Comparison of ENCODE assay signal across 11 cellular contexts in genomic region chr14:68608235-68608962, GRCh38.
A peak's percentile ranks its signal among the peaks of the same experiment; 100 is the strongest.
DNase-seq lines count a peak whose midpoint lies in the region; ATAC-seq, FAIRE-seq and TF ChIP-seq lines count a peak whose summit lies in the region.
"Had no signal": no experiment of that assay in that cellular context is flagged by ENCODE, and none has a peak within 500 bp of the region (broad histone marks: within the 10 kb centered on the region; RNA-seq: fewer than 3 reads in every experiment).

No MANE protein-coding gene starts in this region.

- peaks cover 68% of the 10 kb centered on the region for H3K4me1 ChIP-seq in hepatocyte (ENCODE audit: insufficient read depth)
- peaks cover 26% of the 10 kb centered on the region for H3K4me1 ChIP-seq in rectal smooth muscle tissue (ENCODE audit: control insufficient read depth, insufficient read depth, low read length)

- H3K4me1 Mint-ChIP-seq in glutamatergic neuron (ENCODE audit: low read depth, unreplicated experiment): peaks cover 5% of the 10 kb centered on the region

- no peak overlapping the region for H3K4me3 Mint-ChIP-seq in glutamatergic neuron (ENCODE audit: unreplicated experiment)
- H3K4me3 Mint-ChIP-seq: activated T-cell treated with anti-CD3 and anti-CD28 coated beads, Interleukin-2, amount 50 U/mL, for 24 hours had no signal

- no peak for ATAC-seq in HG03442 (IDR thresholded peaks at IDR 0.05; ENCODE audit: unreplicated experiment)
- ATAC-seq: K562 had no signal

- H3K4me3 ChIP-seq in SK-N-MC: no peak overlapping the region
- no peak overlapping the region for H3K4me3 ChIP-seq in hepatocyte
- no peak overlapping the region for H3K4me3 ChIP-seq in rectal smooth muscle tissue (ENCODE audit: low read length)
- H3K4me3 ChIP-seq: K562 had no signal

- no peak overlapping the region for H3K27ac Mint-ChIP-seq in glutamatergic neuron (ENCODE audit: unreplicated experiment)

- 81% methylated on average over 12 of the region's 12 CpGs for WGBS in hepatocyte (ENCODE audit: low lambda C conversion rate, missing lambda C conversion rate)

- TF ChIP-seq CTCF in hepatocyte (IDR thresholded peaks at IDR 0.05; ENCODE audit: poor library complexity) (no peak), glutamatergic neuron (IDR thresholded peaks at IDR 0.05; ENCODE audit: partially characterized antibody, unreplicated experiment) (no peak)

- H3K9ac ChIP-seq in SK-N-MC (ENCODE audit: insufficient read length) (peak overlapping the region; percentile 28), rectal smooth muscle tissue (ENCODE audit: low read length) (no peak overlapping the region)

- no peaks in the 10 kb centered on the region for H4K20me1 ChIP-seq in hepatocyte (ENCODE audit: insufficient read depth, poor library complexity, severe bottlenecking)

- peaks cover 3% of the 10 kb centered on the region; the same call in 1 of the 2 replicates for H3K9me3 ChIP-seq in SK-N-MC (ENCODE audit: low read depth, low read length)
- no peaks in the 10 kb centered on the region for H3K9me3 ChIP-seq in hepatocyte (ENCODE audit: low read depth)

- no peaks in the 10 kb centered on the region for H3K27me3 ChIP-seq in hepatocyte
- H3K27me3 ChIP-seq in rectal smooth muscle tissue (ENCODE audit: control insufficient read depth, insufficient read depth, low read length): no peaks in the 10 kb centered on the region

- H3K79me2 ChIP-seq in hepatocyte: no peaks in the 10 kb centered on the region

- no peak for TF ChIP-seq POLR2A in GM12891 (IDR thresholded peaks at IDR 0.05; ENCODE audit: low read depth, low read length)

- H3K27ac ChIP-seq in SK-N-MC: no peak overlapping the region; the same call in 1 of the 2 replicates
- H3K27ac ChIP-seq in hepatocyte: peak overlapping the region; percentile 98
- H3K27ac ChIP-seq in rectal smooth muscle tissue (ENCODE audit: low read depth, low read length): peak overlapping the region; percentile 85

- H3K27me3 Mint-ChIP-seq in glutamatergic neuron (ENCODE audit: unreplicated experiment): peaks cover 2% of the 10 kb centered on the region
- H3K27me3 Mint-ChIP-seq: activated T-cell treated with anti-CD3 and anti-CD28 coated beads, Interleukin-2, amount 50 U/mL, for 24 hours had no signal

- peak overlapping the region; percentile 32 for H3K4me2 ChIP-seq in hepatocyte

- no peak for DNase-seq in GM12891 (ENCODE audit: insufficient read length, low spot score)
- no peak for DNase-seq in SK-N-MC (ENCODE audit: low read depth, low spot score)
- no peak for DNase-seq in hepatocyte (ENCODE audit: low spot score)
- DNase-seq in NCI-H446 (lab: John Stamatoyannopoulos, UW): no peak
- DNase-seq in glutamatergic neuron: no peak
- DNase-seq in activated CD4-positive, CD25-positive, alpha-beta regulatory T cell treated with anti-CD3 and anti-CD28 coated beads, Interleukin-2, amount 50 U/mL, for 72 hours: no peak
- DNase-seq: activated T-cell treated with anti-CD3 and anti-CD28 coated beads, Interleukin-2, amount 50 U/mL, for 24 hours; SIG-M5 had no signal

- no peaks in the 10 kb centered on the region for H3K9me2 ChIP-seq in hepatocyte (replicated peaks; ENCODE audit: insufficient read depth)

- no peak for FAIRE-seq in GM12891 (lab: Jason Lieb, UNC)
- FAIRE-seq: K562 had no signal

- H3K36me3 ChIP-seq in SK-N-MC (ENCODE audit: insufficient read depth, low read length) (no peaks in the 10 kb centered on the region), hepatocyte (replicated peaks; ENCODE audit: insufficient read depth, low read depth) (no peaks in the 10 kb centered on the region), rectal smooth muscle tissue (ENCODE audit: control insufficient read depth, insufficient read depth, low read length) (no peaks in the 10 kb centered on the region)

- peak overlapping the region; percentile 1 for H2AFZ ChIP-seq in hepatocyte

- H3K9me3 Mint-ChIP-seq in glutamatergic neuron (ENCODE audit: unreplicated experiment): peaks cover 2% of the 10 kb centered on the region

- peaks cover 6% of the 10 kb centered on the region for H3K36me3 Mint-ChIP-seq in glutamatergic neuron (ENCODE audit: unreplicated experiment)

TF ChIP-seq in GM12891, 5 proteins besides CTCF, POLR2A, EP300 and RAD21:
- TF ChIP-seq SPI1 (IDR thresholded peaks at IDR 0.05; ENCODE audit: low read depth, low read length): peak; percentile 56
- TF ChIP-seq POU2F2 (IDR thresholded peaks at IDR 0.05; ENCODE audit: low read depth, low read length): no peak
- no peak for TF ChIP-seq TAF1 (IDR thresholded peaks at IDR 0.05; ENCODE audit: low read depth, low read length)
- TF ChIP-seq POLR2AphosphoS5 (IDR thresholded peaks at IDR 0.05; ENCODE audit: low read depth, low read length): no peak
- no peak for TF ChIP-seq PAX5 (IDR thresholded peaks at IDR 0.05; ENCODE audit: insufficient read depth, low read length, severe bottlenecking)
